Comparison of ENCODE assay signal across 10 cellular contexts in genomic region chr6:104887350-104887749, GRCh38. TPM values are rescaled to one million over a fixed set of nuclear protein-coding genes. Genes with fewer than 3 reads are reported as not detected.
DNase-seq lines count a peak whose midpoint lies in the region; ATAC-seq and TF ChIP-seq lines count a peak whose summit lies in the region.
"Had no signal": no experiment of that assay in that cellular context is flagged by ENCODE, and none has a peak within 500 bp of the region (broad histone marks: within the 10 kb centered on the region; RNA-seq: fewer than 3 reads in every experiment).

No MANE protein-coding gene starts in this region.

- no peak overlapping the region for H2BK120ac ChIP-seq in neuronal stem cell (ENCODE audit: low read depth, low read length)

- no peak overlapping the region for H2BK15ac ChIP-seq in neuronal stem cell (ENCODE audit: low read length)

- H3K27ac ChIP-seq in neuronal stem cell (replicated peaks; ENCODE audit: low read length) = no peak overlapping the region
- no peak overlapping the region for H3K27ac ChIP-seq in gastrocnemius medialis

- TF ChIP-seq CTCF in GM20000 (IDR thresholded peaks at IDR 0.05; ENCODE audit: extremely low read depth, missing control alignments) = no peak
- TF ChIP-seq CTCF in gastrocnemius medialis (IDR thresholded peaks at IDR 0.05 in 4 of 5, conservative IDR thresholded peaks at IDR 0.05 in 1 of 5) = no peak

- H2BK12ac ChIP-seq in neuronal stem cell (ENCODE audit: low read length) = no peak overlapping the region

- H3K27me3 ChIP-seq in neuronal stem cell (ENCODE audit: control insufficient read depth in 3 of 3, insufficient read depth in 3 of 3, low read depth in 1 of 3, low read length in 3 of 3) (no peaks in the 10 kb centered on the region), gastrocnemius medialis (peaks cover 0 to 3% (median 0%) of the 10 kb centered on the region in 3 donors)

- H3K27ac Mint-ChIP-seq in activated T-helper 1 cell treated with anti-CD3 and anti-CD28 coated beads, Interleukin-12 subunit alpha, Interleukin-12 subunit beta, Interleukin-2, Interleukin-4 antibody, amounts not matched to agents 30 ng/mL and 10 ng/mL and 1 ng/mL, durations not matched to agents 14 hours and 24 hours and 36 hours = no peak overlapping the region
- H3K27ac Mint-ChIP-seq: T-helper 1 cell treated with Interleukin-12 subunit alpha and Interleukin-12 subunit beta and Interleukin-4 antibody, amounts not matched to agents 30 μg/mL and 1 μg/mL, for 36 hours had no signal

- no peaks in the 10 kb centered on the region for H3K36me3 Mint-ChIP-seq in activated T-helper 1 cell treated with anti-CD3 and anti-CD28 coated beads, Interleukin-12 subunit alpha, Interleukin-12 subunit beta, Interleukin-2, Interleukin-4 antibody, amounts not matched to agents 30 ng/mL and 10 ng/mL and 1 ng/mL, durations not matched to agents 14 hours and 24 hours and 36 hours (ENCODE audit: low read depth)

- no peak overlapping the region for H3K23ac ChIP-seq in neuronal stem cell (ENCODE audit: low read depth, low read length, poor library complexity)

- no peak overlapping the region for H3K4me2 ChIP-seq in neuronal stem cell (ENCODE audit: insufficient read depth, low read length, poor library complexity, severe bottlenecking)

- no peak overlapping the region for H3K4me3 ChIP-seq in neuronal stem cell (ENCODE audit: low read length in 2 of 2)
- H3K4me3 ChIP-seq in gastrocnemius medialis = no peak overlapping the region

- intact Hi-C loops in activated T-helper 1 cell treated with anti-CD3 and anti-CD28 coated beads, Interleukin-12 subunit alpha, Interleukin-12 subunit beta, Interleukin-2, Interleukin-4 antibody, amounts not matched to agents 30 ng/mL and 10 ng/mL and 1 ng/mL, durations not matched to agents 14 hours and 24 hours and 36 hours (cut with micrococcal nuclease) = no loop called here
- intact Hi-C loops in gastrocnemius medialis (cut with DNase I; ENCODE audit: low total_unique reads) = no loop called here

- no peak overlapping the region for H2BK5ac ChIP-seq in neuronal stem cell (ENCODE audit: low read length)

- H3K4me1 ChIP-seq in neuronal stem cell (ENCODE audit: control insufficient read depth in 2 of 2, insufficient read depth in 1 of 2, low read depth in 1 of 2, low read length in 2 of 2) (no peaks in the 10 kb centered on the region), gastrocnemius medialis (no peaks in the 10 kb centered on the region)

- H3K27me3 Mint-ChIP-seq in activated T-helper 1 cell treated with anti-CD3 and anti-CD28 coated beads, Interleukin-12 subunit alpha, Interleukin-12 subunit beta, Interleukin-2, Interleukin-4 antibody, amounts not matched to agents 30 ng/mL and 10 ng/mL and 1 ng/mL, durations not matched to agents 14 hours and 24 hours and 36 hours (ENCODE audit: insufficient read depth) = peaks cover 2% of the 10 kb centered on the region

- H3K9me3 ChIP-seq in neuronal stem cell (replicated peaks in 1 of 2; ENCODE audit: control insufficient read depth in 2 of 2, insufficient read depth in 1 of 2, low read depth in 1 of 2, low read length in 2 of 2) (peaks cover 0 to 6% of the 10 kb centered on the region in 2 donors), gastrocnemius medialis (no peaks in the 10 kb centered on the region)

- no peak overlapping the region for H3K4me3 Mint-ChIP-seq in activated T-helper 1 cell treated with anti-CD3 and anti-CD28 coated beads, Interleukin-12 subunit alpha, Interleukin-12 subunit beta, Interleukin-2, Interleukin-4 antibody, amounts not matched to agents 30 ng/mL and 10 ng/mL and 1 ng/mL, durations not matched to agents 14 hours and 24 hours and 36 hours
- H3K4me3 Mint-ChIP-seq: T-helper 1 cell treated with Interleukin-12 subunit alpha and Interleukin-12 subunit beta and Interleukin-4 antibody, amounts not matched to agents 30 μg/mL and 1 μg/mL, for 36 hours had no signal

- no peak overlapping the region for H3K9ac ChIP-seq in neuronal stem cell (ENCODE audit: low read depth, low read length, poor library complexity)

- H3K4ac ChIP-seq in neuronal stem cell (ENCODE audit: low read length) = no peak overlapping the region

- DNase-seq in GM20000 (ENCODE audit: low spot score) = peak; percentile 13
- DNase-seq in NCI-H460 (ENCODE audit: extremely low read depth, low read depth) = peak; percentile 38
- peak; percentile 45 to 68 for DNase-seq in dermis microvascular lymphatic vessel endothelial cell (ENCODE audit: low read depth in 2 of 2)
- DNase-seq in neuronal stem cell (ENCODE audit: low spot score) = peak; percentile 31
- DNase-seq in activated T-helper 1 cell treated with anti-CD3 and anti-CD28 coated beads, Interleukin-12 subunit alpha, Interleukin-12 subunit beta, Interleukin-2, Interleukin-4 antibody, amounts not matched to agents 30 ng/mL and 10 ng/mL and 1 ng/mL, durations not matched to agents 14 hours and 24 hours and 36 hours (ENCODE audit: low spot score) = no peak
- DNase-seq in gastrocnemius medialis = no peak
- DNase-seq: NCI-H1930; stimulated activated naive CD4-positive, alpha-beta T cell had no signal

- H4K8ac ChIP-seq in neuronal stem cell (ENCODE audit: low read depth, low read length) = no peak overlapping the region

- H3K4me1 Mint-ChIP-seq in activated T-helper 1 cell treated with anti-CD3 and anti-CD28 coated beads, Interleukin-12 subunit alpha, Interleukin-12 subunit beta, Interleukin-2, Interleukin-4 antibody, amounts not matched to agents 30 ng/mL and 10 ng/mL and 1 ng/mL, durations not matched to agents 14 hours and 24 hours and 36 hours (ENCODE audit: low read depth) = no peaks in the 10 kb centered on the region

- peaks cover 5% of the 10 kb centered on the region for H3K9me3 Mint-ChIP-seq in activated T-helper 1 cell treated with anti-CD3 and anti-CD28 coated beads, Interleukin-12 subunit alpha, Interleukin-12 subunit beta, Interleukin-2, Interleukin-4 antibody, amounts not matched to agents 30 ng/mL and 10 ng/mL and 1 ng/mL, durations not matched to agents 14 hours and 24 hours and 36 hours

- no peak overlapping the region for H2AK5ac ChIP-seq in neuronal stem cell (ENCODE audit: low read depth, low read length)

- no peak for TF ChIP-seq POLR2A in gastrocnemius medialis (IDR thresholded peaks at IDR 0.05)

- WGBS in neuronal stem cell (ENCODE audit: extremely low coverage in 2 of 2, insufficient read length in 2 of 2, insufficient replicate concordance in 1 of 2), 2 donors = no CpG with 5 or more reads among the region's 7 CpGs

- in situ Hi-C loops in gastrocnemius medialis (cut with MboI; ENCODE audit: low sequenced_read_pairs in 4 of 4) = no loop called here

- no peak overlapping the region for H4K91ac ChIP-seq in neuronal stem cell (ENCODE audit: low read depth, low read length, poor library complexity)

- H3K36me3 ChIP-seq in neuronal stem cell (replicated peaks in 1 of 2; ENCODE audit: control insufficient read depth in 2 of 2, insufficient read depth in 2 of 2, low read length in 2 of 2) (no peaks in the 10 kb centered on the region), gastrocnemius medialis (no peaks in the 10 kb centered on the region)

- ATAC-seq in GM21576 (IDR thresholded peaks at IDR 0.05; ENCODE audit: unreplicated experiment) (no peak), gastrocnemius medialis (no peak)

- H2AFZ ChIP-seq in neuronal stem cell (ENCODE audit: low read length) = no peak overlapping the region

- no peaks in the 10 kb centered on the region for H3K79me1 ChIP-seq in neuronal stem cell (ENCODE audit: low read depth, low read length)

- no peak overlapping the region for H3K18ac ChIP-seq in neuronal stem cell (ENCODE audit: low read length)

- H3K14ac ChIP-seq in neuronal stem cell (ENCODE audit: low read length) = no peak overlapping the region

RNA-seq across cellular contexts. Expression of gene HACE1, which starts 27.6 kb away (rescaled TPM):
- 6.0 and 7.1 TPM in 2 replicates for total RNA-seq in NCI-H460 (2014; rRNA removed; shearing (Covaris generic))
- polyA plus RNA-seq in NCI-H460 (2014; cell fraction: nucleus; rRNA removed) = 12.7 TPM in 2 replicates
- total RNA-seq in dermis microvascular lymphatic vessel endothelial cell (10.5 and 11.5 TPM in 2 replicates), gastrocnemius medialis (1 to 10 TPM; 3.6 to 9.0 (median 5.1) TPM)
- polyA plus RNA-seq in neuronal stem cell (2013, experiment 1 of 2) = 15.3 TPM
- polyA plus RNA-seq in neuronal stem cell (2013, experiment 2 of 2) = 15.0 TPM
- total RNA-seq in activated T-helper 1 cell treated with anti-CD3 and anti-CD28 coated beads, Interleukin-12 subunit alpha, Interleukin-12 subunit beta, Interleukin-2, Interleukin-4 antibody, amounts not matched to agents 30 ng/mL and 10 ng/mL and 1 ng/mL, durations not matched to agents 14 hours and 24 hours and 36 hours = 16.9 and 19.3 TPM in 2 replicates

Comparison
In these comparisons a context has a peak if more than half of its experiments do, and no peak if none do; other contexts are left out.
1. DNase-seq: peak in GM20000 (single experiment), NCI-H460 (single experiment), dermis microvascular lymphatic vessel endothelial cell (2 of 2) and neuronal stem cell (single experiment); none in activated T-helper 1 cell treated with anti-CD3 and anti-CD28 coated beads, Interleukin-12 subunit alpha, Interleukin-12 subunit beta, Interleukin-2, Interleukin-4 antibody, amounts not matched to agents 30 ng/mL and 10 ng/mL and 1 ng/mL, durations not matched to agents 14 hours and 24 hours and 36 hours (single experiment) and gastrocnemius medialis (0 of 2).